In the genomic region with DNA sequence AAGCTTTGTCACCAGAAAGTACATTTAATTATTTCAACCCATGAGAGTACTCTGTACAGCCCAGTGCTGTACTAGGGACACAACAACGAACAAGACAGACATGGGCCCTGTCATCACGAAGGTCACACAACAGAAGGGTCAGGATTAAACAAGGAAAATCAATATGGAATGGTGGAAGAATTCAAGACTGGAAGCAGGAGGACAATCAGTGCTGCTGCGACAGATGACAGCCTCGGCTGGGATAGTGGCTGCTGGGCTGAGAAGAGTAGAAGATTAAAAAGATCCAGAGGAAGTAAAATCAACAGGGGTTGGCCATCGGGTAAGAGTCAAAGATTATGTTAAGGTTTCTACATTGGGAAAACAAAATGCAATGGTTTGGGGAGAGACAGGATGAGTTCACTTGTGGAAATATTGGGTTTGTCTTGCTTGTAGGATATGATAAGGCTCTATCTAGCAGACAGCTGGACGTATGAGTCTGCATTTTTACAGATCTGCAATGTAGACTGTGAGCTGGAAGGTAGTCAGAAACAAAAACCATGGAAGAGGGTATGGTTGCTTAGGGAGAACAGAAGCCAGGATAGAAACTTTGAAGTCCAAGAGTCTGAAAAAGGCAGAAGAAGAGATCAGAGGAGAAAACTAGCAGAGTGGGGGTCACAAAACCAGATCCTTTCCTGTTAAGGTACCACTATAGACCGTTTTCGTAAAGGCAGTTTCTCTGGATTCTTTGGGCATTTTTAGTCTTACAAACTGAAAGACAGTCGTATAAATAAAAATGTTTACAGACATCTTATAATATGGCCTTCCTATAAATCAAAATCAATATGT, we compare ENCODE assay signal across 22 cellular contexts.
DNase-seq lines count a peak whose midpoint lies in the region; ATAC-seq and TF ChIP-seq lines count a peak whose summit lies in the region.
"Had no signal": no experiment of that assay in that cellular context is flagged by ENCODE, and none has a peak within 500 bp of the region (broad histone marks: within the 10 kb centered on the region; RNA-seq: fewer than 3 reads in every experiment).

No MANE protein-coding gene starts in this region.

- H3K9me2 ChIP-seq in HCT116 (ENCODE audit: insufficient read depth): no peaks in the 10 kb centered on the region
- H3K9me2 ChIP-seq in PC-3 (replicated peaks; ENCODE audit: low read length): no peaks in the 10 kb centered on the region
- H3K9me2 ChIP-seq: SK-N-SH had no signal

- H3K4me1 Mint-ChIP-seq in WTC11: no peaks in the 10 kb centered on the region
- no peaks in the 10 kb centered on the region for H3K4me1 Mint-ChIP-seq in CD4-positive, alpha-beta memory T cell
- H3K4me1 Mint-ChIP-seq: IgD-negative memory B cell had no signal

- no peak for TF ChIP-seq CTCF in HCT116 (IDR thresholded peaks at IDR 0.05 in 2 of 3, conservative IDR thresholded peaks at IDR 0.05 in 1 of 3; ENCODE audit: borderline replicate concordance in 1 of 3, insufficient read depth in 1 of 3, low read depth in 2 of 3, low read length in 2 of 3)
- TF ChIP-seq CTCF in PC-3 (conservative IDR thresholded peaks at IDR 0.05; ENCODE audit: low read depth, low read length): no peak
- TF ChIP-seq CTCF in WTC11 (IDR thresholded peaks at IDR 0.05): no peak

- H3K79me2 ChIP-seq in HCT116 (ENCODE audit: insufficient read depth, low read length) (no peaks in the 10 kb centered on the region), PC-3 (ENCODE audit: low read length) (no peaks in the 10 kb centered on the region)

- H4K20me1 ChIP-seq in HCT116 (ENCODE audit: insufficient read depth) (no peaks in the 10 kb centered on the region), PC-3 (ENCODE audit: low read length) (no peaks in the 10 kb centered on the region)
- H4K20me1 ChIP-seq: BLaER1 had no signal

- no peak overlapping the region for H3K27ac ChIP-seq in HCT116 (ENCODE audit: low read depth, low read length)
- H3K27ac ChIP-seq in PC-3 (ENCODE audit: low read length): no peak overlapping the region
- no peak overlapping the region for H3K27ac ChIP-seq in CD4-positive, alpha-beta memory T cell (ENCODE audit: low read depth, low read length)
- H3K27ac ChIP-seq: BLaER1, GM23248, PC-9, RWPE1 had no signal

- peaks cover 3% of the 10 kb centered on the region; the same call in 1 of the 2 replicates for H3K36me3 Mint-ChIP-seq in WTC11
- H3K36me3 Mint-ChIP-seq in CD4-positive, alpha-beta memory T cell: peaks cover 0 to 7% of the 10 kb centered on the region in 2 donors

- POLR2A ChIA-PET in HCT116 (lab: Charles Lee): no interaction called here
- POLR2A ChIA-PET in PC-3 (lab: Charles Lee; ENCODE audit: unreplicated experiment): no interaction called here
- POLR2A ChIA-PET in WTC11 (lab: Charles Lee): no interaction called here
- POLR2A ChIA-PET in CD4-positive, alpha-beta memory T cell (lab: Charles Lee; ENCODE audit: partially characterized antibody): no interaction called here

- H3K27ac Mint-ChIP-seq in WTC11: peak overlapping the region; percentile 1
- H3K27ac Mint-ChIP-seq in CD4-positive, alpha-beta memory T cell: no peak overlapping the region
- H3K27ac Mint-ChIP-seq: CD4-positive, alpha-beta T cell; IgD-negative memory B cell had no signal

- no peaks in the 10 kb centered on the region for H3K36me3 ChIP-seq in HCT116 (ENCODE audit: control insufficient read depth in 1 of 2, insufficient read depth in 2 of 2, low read length in 2 of 2)
- peaks cover 9% of the 10 kb centered on the region; the same call in 1 of the 2 replicates for H3K36me3 ChIP-seq in PC-3 (ENCODE audit: low read depth, low read length)
- no peaks in the 10 kb centered on the region for H3K36me3 ChIP-seq in CD4-positive, alpha-beta memory T cell (ENCODE audit: insufficient read depth, low read length)
- H3K36me3 ChIP-seq: BLaER1 had no signal

- CTCF ChIA-PET in HCT116 (lab: Charles Lee) (no interaction called here), PC-3 (lab: Charles Lee) (interaction anchor here (0.8 kb wide), 1 partner anchor 13 kb away, joined by 3 read pairs; no protein-coding TSS in a partner anchor), WTC11 (lab: Charles Lee) (no interaction called here)
- CTCF ChIA-PET in CD4-positive, alpha-beta memory T cell (lab: Charles Lee; ENCODE audit: partially characterized antibody): no interaction called here

- TSS peak; percentile 22 for BruUV-seq in HCT116 (replicated peaks; lab: Mats Ljungman, UMichigan)
- BruUV-seq in PC-3 (replicated peaks; lab: Mats Ljungman, UMichigan): TSS peak; percentile 4

- no peaks in the 10 kb centered on the region for H3K27me3 Mint-ChIP-seq in WTC11 (ENCODE audit: low read depth)
- no peaks in the 10 kb centered on the region for H3K27me3 Mint-ChIP-seq in CD4-positive, alpha-beta memory T cell
- H3K27me3 Mint-ChIP-seq: CD4-positive, alpha-beta T cell; IgD-negative memory B cell had no signal

- RAD21 ChIA-PET in HCT116 (lab: Charles Lee; ENCODE audit: low non-redundant PET in 1 of 2, low total read pairs in 2 of 2, uncharacterized antibody in 2 of 2, unreplicated experiment in 2 of 2): no interaction called here

- TF ChIP-seq POLR2A in HCT116 (IDR thresholded peaks at IDR 0.05; ENCODE audit: borderline replicate concordance, extremely low read depth, insufficient read depth, insufficient read length): no peak

- ATAC-seq in HCT116 (no peak), PC-3 (no peak), WTC11 (no peak), GM18868 (IDR thresholded peaks at IDR 0.05; ENCODE audit: unreplicated experiment) (no peak)

- H2AFZ ChIP-seq in HCT116 (ENCODE audit: low read depth, low read length, poor library complexity, severe bottlenecking) (no peak overlapping the region), PC-3 (ENCODE audit: low read length) (no peak overlapping the region)
- H2AFZ ChIP-seq: GM23248, PC-9 had no signal

- no peak overlapping the region for H3K4me2 ChIP-seq in HCT116 (ENCODE audit: low read length)
- no peak overlapping the region for H3K4me2 ChIP-seq in PC-3 (ENCODE audit: low read length)
- H3K4me2 ChIP-seq: BLaER1, PC-9, SK-N-SH had no signal

- H3K9ac ChIP-seq in HCT116 (ENCODE audit: low read length) (no peak overlapping the region), PC-3 (ENCODE audit: low read length) (no peak overlapping the region)
- H3K9ac ChIP-seq: BLaER1, GM23248, SK-N-SH had no signal

- H3K27me3 ChIP-seq in HCT116 (ENCODE audit: insufficient read depth, low read length): no peaks in the 10 kb centered on the region
- H3K27me3 ChIP-seq in PC-3 (ENCODE audit: low read length): no peaks in the 10 kb centered on the region
- H3K27me3 ChIP-seq in CD4-positive, alpha-beta memory T cell (ENCODE audit: insufficient read depth, low read length): no peaks in the 10 kb centered on the region
- H3K27me3 ChIP-seq: BLaER1 had no signal

- TF ChIP-seq RAD21 in HCT116 (IDR thresholded peaks at IDR 0.05; ENCODE audit: low read depth): no peak

- H3K9me3 ChIP-seq in HCT116 (ENCODE audit: control insufficient read depth in 1 of 2, insufficient read depth in 1 of 2, low read depth in 1 of 2, low read length in 2 of 2) (no peaks in the 10 kb centered on the region), PC-3 (ENCODE audit: low read length) (no peaks in the 10 kb centered on the region)
- no peaks in the 10 kb centered on the region for H3K9me3 ChIP-seq in CD4-positive, alpha-beta memory T cell (ENCODE audit: control insufficient read depth in 1 of 2, low read length in 2 of 2)
- H3K9me3 ChIP-seq: BLaER1, SK-N-SH had no signal

- peaks cover 3% of the 10 kb centered on the region; the same call in 1 of the 2 replicates for H3K9me3 Mint-ChIP-seq in WTC11
- H3K9me3 Mint-ChIP-seq in CD4-positive, alpha-beta memory T cell: no peaks in the 10 kb centered on the region
- H3K9me3 Mint-ChIP-seq: CD4-positive, alpha-beta T cell had no signal

- no peaks in the 10 kb centered on the region for H3F3A ChIP-seq in PC-3 (ENCODE audit: low read length, unreplicated experiment)

- H3K4me3 ChIP-seq in HCT116 (replicated peaks in 1 of 2; ENCODE audit: low read depth in 1 of 2, low read length in 2 of 2) (no peak overlapping the region), PC-3 (ENCODE audit: low read length) (no peak overlapping the region)
- H3K4me3 ChIP-seq in CD4-positive, alpha-beta memory T cell (ENCODE audit: low read length in 2 of 2): no peak overlapping the region
- H3K4me3 ChIP-seq: BLaER1, GM23248, PC-9 had no signal

- no peak overlapping the region for H3K4me3 Mint-ChIP-seq in WTC11
- no peak overlapping the region for H3K4me3 Mint-ChIP-seq in CD4-positive, alpha-beta memory T cell
- H3K4me3 Mint-ChIP-seq: CD4-positive, alpha-beta T cell; IgD-negative memory B cell had no signal

- intact Hi-C loops in HCT116 (cut with micrococcal nuclease) (no loop called here), PC-3 (cut with micrococcal nuclease) (no loop called here), posterior vena cava (cut with DNase I) (no loop called here)
- intact Hi-C loops in CD4-positive, alpha-beta memory T cell (cut with micrococcal nuclease): no loop called here

- no peaks in the 10 kb centered on the region for H3K4me1 ChIP-seq in HCT116 (ENCODE audit: control insufficient read depth in 1 of 2, insufficient read depth in 2 of 2, low read length in 2 of 2)
- no peaks in the 10 kb centered on the region for H3K4me1 ChIP-seq in PC-3 (ENCODE audit: insufficient read depth, low read length)
- H3K4me1 ChIP-seq in CD4-positive, alpha-beta memory T cell (ENCODE audit: insufficient read depth, low read length): no peaks in the 10 kb centered on the region
- H3K4me1 ChIP-seq: BLaER1 had no signal

- no peak for DNase-seq in HCT116 (ENCODE audit: low read depth, low spot score)
- DNase-seq in PC-3: no peak
- no peak for DNase-seq in WTC11 (ENCODE audit: low spot score)
- DNase-seq in posterior vena cava (ENCODE audit: low spot score): peak; percentile 31
- DNase-seq in CD4-positive, alpha-beta memory T cell: no peak
- no peak for DNase-seq in NCI-H2171 treated with DMSO at 0.1 percent for 48 hours (lab: John Stamatoyannopoulos, UW)
- DNase-seq: CD4-positive, alpha-beta T cell; DMS153; GM23248; Karpas-422; MV-4-11; NCI-H1694 treated with DMSO at 0.1 percent for 48 hours; NCI-H2081 treated with DMSO at 0.1 percent for 48 hours; NCI-H446; NCI-H526; PC-9; SHP77 treated with DMSO at 0.1 percent for 48 hours; SK-N-SH had no signal

TF ChIP-seq in HCT116, 20 proteins besides CTCF, POLR2A, EP300 and RAD21 (continues in another document):
- TF ChIP-seq CEBPB (IDR thresholded peaks at IDR 0.05; ENCODE audit: low read depth) (no peak), POLR2AphosphoS5 (IDR thresholded peaks at IDR 0.05; ENCODE audit: low read depth, low read length) (no peak), TCF7L2 (IDR thresholded peaks at IDR 0.05; ENCODE audit: borderline replicate concordance, extremely low read depth, insufficient read depth, insufficient read length) (no peak), FOSL1 (IDR thresholded peaks at IDR 0.05; ENCODE audit: low read depth) (no peak), CBX3 (IDR thresholded peaks at IDR 0.05; ENCODE audit: low read depth) (no peak)

TF ChIP-seq in WTC11, 78 proteins besides CTCF, POLR2A, EP300 and RAD21 (continues in another document):
- no peak for TF ChIP-seq MAX (CRISPR knock-in tag; IDR thresholded peaks at IDR 0.05)
- no peak for TF ChIP-seq ZNF423 (CRISPR knock-in tag; IDR thresholded peaks at IDR 0.05)
